8 cellular contexts compared by ENCODE assay signal in the genomic region with DNA sequence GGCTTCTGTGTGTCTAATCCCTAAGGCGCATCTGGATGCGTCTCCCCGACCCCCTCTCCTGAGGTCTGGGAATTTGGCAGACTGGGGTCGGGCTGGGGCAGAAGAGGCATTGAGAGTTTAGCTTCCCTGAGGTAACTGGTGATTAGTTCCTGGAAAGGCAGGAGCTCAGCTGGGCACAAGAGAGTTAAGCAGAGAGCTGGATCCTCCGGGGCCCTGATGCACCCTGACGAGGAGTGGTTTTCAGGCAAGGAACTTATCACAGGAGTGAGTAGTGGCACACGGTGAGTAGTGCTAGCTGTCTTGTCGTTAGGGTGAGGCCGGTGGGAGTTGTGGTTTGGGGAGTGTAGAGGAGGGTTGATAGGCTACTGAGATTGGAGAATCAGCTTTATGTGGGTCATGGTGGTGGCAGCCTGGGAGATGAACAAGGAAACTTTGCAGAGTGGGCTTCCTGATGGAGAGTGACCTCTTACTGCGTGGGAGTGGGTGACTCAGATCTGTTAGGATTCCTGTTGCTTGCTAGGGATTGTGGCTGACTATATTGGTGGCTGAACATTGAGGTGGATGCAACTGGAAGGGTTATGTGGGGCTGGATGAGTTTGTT. TPM values are rescaled to one million over a fixed set of nuclear protein-coding genes. Genes with fewer than 3 reads are reported as not detected.
DNase-seq lines count a peak whose midpoint lies in the region; ATAC-seq and TF ChIP-seq lines count a peak whose summit lies in the region.

No MANE protein-coding gene starts in this region.

- POLR2A ChIA-PET in CD8-positive, alpha-beta T cell (lab: Charles Lee), result interaction anchor here (1.3 to 1.6 kb wide), 2 partner anchors 7 to 130 kb away, joined by 3 to 4 read pairs; no protein-coding TSS in a partner anchor
- POLR2A ChIA-PET in OCI-LY7 (lab: Charles Lee), result interaction anchor here (0.8 to 1.5 kb wide), 3 partner anchors 11 to 54 kb away, joined by 3 to 8 read pairs (median 3); partner anchors contain the start of gene DCAF1

- intact Hi-C loops in CD8-positive, alpha-beta T cell (cut with DNase I, micrococcal nuclease), result loop anchor here in 1 of 2 experiments (2.0 kb wide), 1 partner anchor 129 kb away; no protein-coding TSS in a partner anchor
- intact Hi-C loops in OCI-LY7 (cut with micrococcal nuclease; ENCODE audit: unreplicated experiment) (loop anchor here (2.0 kb wide), 1 partner anchor 923 kb away; the partner anchor contains the start of gene MAPKAPK3), left cardiac atrium (cut with DNase I) (no loop called here), prostate gland (cut with DNase I) (no loop called here)

- no peaks in the 10 kb centered on the region for H3K36me3 ChIP-seq in CD8-positive, alpha-beta T cell (ENCODE audit: insufficient read depth, low read length)
- H3K36me3 ChIP-seq in GM23248 (ENCODE audit: low read depth) (no peaks in the 10 kb centered on the region), OCI-LY7 (ENCODE audit: insufficient read depth, low read length) (peaks cover 25% of the 10 kb centered on the region), prostate gland (no peaks in the 10 kb centered on the region)

- H3K79me2 ChIP-seq in GM23248 (ENCODE audit: insufficient read depth), result peaks cover 58% of the 10 kb centered on the region
- H3K79me2 ChIP-seq in OCI-LY7 (ENCODE audit: insufficient read depth, low read depth, low read length), result peaks cover 25% of the 10 kb centered on the region; the same call in 1 of the 2 replicates

- CTCF ChIA-PET in CD8-positive, alpha-beta T cell (lab: Charles Lee), result interaction anchor here (0.8 to 2.6 kb wide), 2 partner anchors 38 to 143 kb away, joined by 3 to 10 read pairs; no protein-coding TSS in a partner anchor
- CTCF ChIA-PET in OCI-LY7 (lab: Charles Lee; ENCODE audit: unreplicated experiment), result interaction anchor here (1.0 to 1.9 kb wide), 2 partner anchors 38 kb away, joined by 4 to 6 read pairs; no protein-coding TSS in a partner anchor

- in situ Hi-C loops in GM23248 (cut with MboI), result no loop called here

- H3F3A ChIP-seq in GM23248 (ENCODE audit: insufficient read depth), result peaks cover 30% of the 10 kb centered on the region

- no peak for TF ChIP-seq CTCF in CD8-positive, alpha-beta T cell (IDR thresholded peaks at IDR 0.05)
- TF ChIP-seq CTCF in OCI-LY7 (conservative IDR thresholded peaks at IDR 0.05; ENCODE audit: low read length) (no peak), prostate gland (IDR thresholded peaks at IDR 0.05) (no peak)

- peak overlapping the region; percentile 97 for H3K9ac ChIP-seq in GM23248

- H2AFZ ChIP-seq in GM23248 (peak overlapping the region; percentile 100), OCI-LY7 (ENCODE audit: low read length) (peak overlapping the region; percentile 82)

- peaks cover 4% of the 10 kb centered on the region; the same call in 1 of the 2 replicates for H4K20me1 ChIP-seq in GM23248 (ENCODE audit: insufficient read depth)
- no peaks in the 10 kb centered on the region for H4K20me1 ChIP-seq in OCI-LY7 (ENCODE audit: insufficient read depth, low read length)

- H3K4me3 Mint-ChIP-seq in CD8-positive, alpha-beta T cell, result peak overlapping the region; percentile 84
- peak overlapping the region; percentile 81 for H3K4me3 Mint-ChIP-seq in activated naive CD8-positive, alpha-beta T cell treated with anti-CD3 and anti-CD28 coated beads for 36 hours

- H3K27ac Mint-ChIP-seq in CD8-positive, alpha-beta T cell, result peak overlapping the region; percentile 75
- peak overlapping the region; percentile 82 for H3K27ac Mint-ChIP-seq in activated naive CD8-positive, alpha-beta T cell treated with anti-CD3 and anti-CD28 coated beads for 36 hours

- no peaks in the 10 kb centered on the region for H3K27me3 Mint-ChIP-seq in CD8-positive, alpha-beta T cell (ENCODE audit: low read depth)
- no peaks in the 10 kb centered on the region for H3K27me3 Mint-ChIP-seq in activated naive CD8-positive, alpha-beta T cell treated with anti-CD3 and anti-CD28 coated beads for 36 hours

- peaks cover 49% of the 10 kb centered on the region for H3K4me1 Mint-ChIP-seq in CD8-positive, alpha-beta T cell (ENCODE audit: low read depth)
- peaks cover 24% of the 10 kb centered on the region for H3K4me1 Mint-ChIP-seq in activated naive CD8-positive, alpha-beta T cell treated with anti-CD3 and anti-CD28 coated beads for 36 hours

- BruUV-seq in OCI-LY7 (replicated peaks; lab: Mats Ljungman, UMichigan), result no TSS peak

- H3K4me3 ChIP-seq in CD8-positive, alpha-beta T cell (ENCODE audit: low read depth, low read length), result peak overlapping the region; percentile 91
- H3K4me3 ChIP-seq in GM23248 (peak overlapping the region; percentile 90), OCI-LY7 (ENCODE audit: low read depth, low read length, poor library complexity, severe bottlenecking) (peak overlapping the region; percentile 94), prostate gland (peak overlapping the region; percentile 91 to 95)

- peaks cover 28% of the 10 kb centered on the region for H3K36me3 Mint-ChIP-seq in CD8-positive, alpha-beta T cell
- H3K36me3 Mint-ChIP-seq in activated naive CD8-positive, alpha-beta T cell treated with anti-CD3 and anti-CD28 coated beads for 36 hours, result peaks cover 12% of the 10 kb centered on the region

- 1% methylated on average over 10 of the region's 10 CpGs for WGBS in GM23248 (ENCODE audit: low coverage in 1 of 2, low lambda C conversion rate in 2 of 2, missing lambda C conversion rate in 2 of 2), 2 experiments
- WGBS in prostate gland, result 0% methylated on average over 10 of the region's 10 CpGs

- peaks cover 25% of the 10 kb centered on the region for H3K4me1 ChIP-seq in CD8-positive, alpha-beta T cell (ENCODE audit: insufficient read depth, low read length)
- H3K4me1 ChIP-seq in GM23248 (ENCODE audit: insufficient read depth) (peaks cover 14% of the 10 kb centered on the region), OCI-LY7 (ENCODE audit: insufficient read depth, low read length, poor library complexity, severe bottlenecking) (peaks cover 14% of the 10 kb centered on the region), prostate gland (replicated peaks) (peaks cover 8% of the 10 kb centered on the region)

- H3K27me3 ChIP-seq in CD8-positive, alpha-beta T cell (ENCODE audit: insufficient read depth, low read length), result no peaks in the 10 kb centered on the region
- H3K27me3 ChIP-seq in GM23248 (replicated peaks; ENCODE audit: insufficient read depth) (no peaks in the 10 kb centered on the region), prostate gland (replicated peaks; ENCODE audit: insufficient read depth) (no peaks in the 10 kb centered on the region)

- TF ChIP-seq POLR2A in prostate gland (IDR thresholded peaks at IDR 0.05), result no peak

- peak in 6 of 7 experiments; percentile 3 to 48 (median 24) for DNase-seq in CD8-positive, alpha-beta T cell
- DNase-seq in GM23248 (peak; percentile 90), OCI-LY7 (ENCODE audit: low spot score) (peak; percentile 51), left cardiac atrium (no peak), prostate gland (ENCODE audit: low spot score) (peak; percentile 7), RPMI8226 (no peak)
- DNase-seq in activated naive CD8-positive, alpha-beta T cell treated with anti-CD3 and anti-CD28 coated beads for 36 hours, result peak; percentile 52

- no peaks in the 10 kb centered on the region for H3K9me3 ChIP-seq in CD8-positive, alpha-beta T cell (ENCODE audit: low read length)
- no peaks in the 10 kb centered on the region for H3K9me3 ChIP-seq in GM23248 (ENCODE audit: low read depth)
- H3K9me3 ChIP-seq in OCI-LY7 (ENCODE audit: low read length), result no peaks in the 10 kb centered on the region
- H3K9me3 ChIP-seq in prostate gland, result no peaks in the 10 kb centered on the region

- H3K4me2 ChIP-seq in GM23248 (ENCODE audit: unreplicated experiment), result peak overlapping the region; percentile 94
- H3K4me2 ChIP-seq in OCI-LY7 (ENCODE audit: low read length), result peak overlapping the region; percentile 78

- peak; percentile 45 for ATAC-seq in CD8-positive, alpha-beta T cell
- ATAC-seq in left cardiac atrium, result peak; percentile 29 to 56
- no peak for ATAC-seq in HG02610 (IDR thresholded peaks at IDR 0.05; ENCODE audit: unreplicated experiment)

- H3K9me2 ChIP-seq in GM23248 (ENCODE audit: insufficient read depth) (no peaks in the 10 kb centered on the region), OCI-LY7 (ENCODE audit: insufficient read depth, low read length) (no peaks in the 10 kb centered on the region)

- no peaks in the 10 kb centered on the region for H3K9me3 Mint-ChIP-seq in CD8-positive, alpha-beta T cell
- no peaks in the 10 kb centered on the region for H3K9me3 Mint-ChIP-seq in activated naive CD8-positive, alpha-beta T cell treated with anti-CD3 and anti-CD28 coated beads for 36 hours

- H3K27ac ChIP-seq in CD8-positive, alpha-beta T cell (ENCODE audit: low read depth, low read length), result peak overlapping the region; percentile 67
- peak overlapping the region; percentile 85 for H3K27ac ChIP-seq in GM23248
- H3K27ac ChIP-seq in OCI-LY7 (ENCODE audit: low read depth, low read length, poor library complexity, severe bottlenecking), result no peak overlapping the region
- H3K27ac ChIP-seq in prostate gland, result peak overlapping the region; percentile 86

RNA-seq across cellular contexts. Expression of gene RAD54L2, which starts 0.9 kb away (rescaled TPM):
- total RNA-seq in CD8-positive, alpha-beta T cell, result 10 to 100 TPM; 34.8 to 37.4 TPM
- 8.5 and 14.2 TPM in 2 replicates for total RNA-seq in GM23248 (2014; rRNA removed; shearing (Covaris generic))
- polyA plus RNA-seq in GM23248 (2016; fragmentation: Nextera tagmentation; extraction: Ambion mirVana), result 9.2 TPM in 2 replicates
- 15.0 and 20.5 TPM in 2 replicates for total RNA-seq in OCI-LY7 (2014; rRNA removed; shearing (Covaris generic))
- total RNA-seq in OCI-LY7 (2022) (31.7 and 34.0 TPM in 2 replicates), left cardiac atrium (10 to 100 TPM in 1 of 2 donors, 1 to 10 TPM in 1; 9.1 to 15.0 TPM), prostate gland (10 to 100 TPM; 12.9 to 33.1 TPM)
- 10 to 100 TPM; 26.4 to 28.0 TPM for total RNA-seq in activated naive CD8-positive, alpha-beta T cell treated with anti-CD3 and anti-CD28 coated beads for 36 hours

RNA-seq across cellular contexts. Expression of gene DCAF1, which starts 39.6 kb away (rescaled TPM):
- total RNA-seq in CD8-positive, alpha-beta T cell, result 10 to 100 TPM; 18.3 to 18.5 TPM
- total RNA-seq in GM23248 (2014; rRNA removed; shearing (Covaris generic)), result 10.5 and 13.4 TPM in 2 replicates
- polyA plus RNA-seq in GM23248 (2016; fragmentation: Nextera tagmentation; extraction: Ambion mirVana), result 7.7 and 7.8 TPM in 2 replicates
- total RNA-seq in OCI-LY7 (2014; rRNA removed; shearing (Covaris generic)), result 24.8 and 29.5 TPM in 2 replicates
- total RNA-seq in OCI-LY7 (2022) (37.1 and 38.8 TPM in 2 replicates), left cardiac atrium (10 to 100 TPM; 14.3 to 16.4 TPM), prostate gland (10 to 100 TPM; 22.0 to 28.3 TPM)
- 10 to 100 TPM; 40.7 to 42.4 TPM for total RNA-seq in activated naive CD8-positive, alpha-beta T cell treated with anti-CD3 and anti-CD28 coated beads for 36 hours

Comparison
In these comparisons a context has a peak if more than half of its experiments do, and no peak if none do; other contexts are left out.
1. DNase-seq: peak in CD8-positive, alpha-beta T cell (6 of 7), GM23248 (single experiment), OCI-LY7 (single experiment), activated naive CD8-positive, alpha-beta T cell treated with anti-CD3 and anti-CD28 coated beads for 36 hours (single experiment) and prostate gland (single experiment); none in left cardiac atrium (single experiment) and RPMI8226 (single experiment).
2. Peak in every context shown above with its lines, with median percentiles within 50 percentile points of each other: H3K4me3 ChIP-seq.